In genomic region chr10:131168238-131168875, GRCh38 we compare ENCODE assay signal across 27 cellular contexts.
"Had no signal": no experiment of that assay in that cellular context is flagged by ENCODE, and none has a peak within 500 bp of the region (broad histone marks: within the 10 kb centered on the region; RNA-seq: fewer than 3 reads in every experiment).

No MANE protein-coding gene starts in this region.

- H3K4me1 ChIP-seq: esophagus muscularis mucosa had no signal

- ATAC-seq: activated CD8-positive, alpha-beta T cell treated with anti-CD3 and anti-CD28 coated beads for 36 hours; activated naive CD4-positive, alpha-beta T cell treated with anti-CD3 and anti-CD28 coated beads, Interleukin-2, amount 50 U/mL, for 72 hours; activated T-helper 17 cell treated with anti-CD3 and anti-CD28 coated beads, Interleukin-2, amount 50 U/mL, for 72 hours; left ventricle myocardium superior; mucosa of descending colon; sciatic nerve had no signal

- H3K27me3 ChIP-seq: thyroid gland had no signal

- FAIRE-seq: endothelial cell of umbilical vein, frontal cortex, TTC549, urothelium cell line had no signal

- H3K9me3 ChIP-seq: esophagus muscularis mucosa, thyroid gland had no signal

- H3K4me3 ChIP-seq: esophagus muscularis mucosa, mucosa of descending colon, smooth muscle cell, thyroid gland had no signal

- H3K27ac ChIP-seq: esophagus muscularis mucosa, WERI-Rb-1 had no signal

- H3K36me3 ChIP-seq: esophagus muscularis mucosa, thyroid gland, WERI-Rb-1 had no signal

- DNase-seq: activated CD4-positive, alpha-beta T cell treated with anti-CD3 and anti-CD28 coated beads, Interleukin-2, amount 10 ng/mL, durations not matched to agents 7 days and 5 days; activated CD4-positive, CD25-positive, alpha-beta regulatory T cell treated with anti-CD3 and anti-CD28 coated beads, Interleukin-2, amount 50 U/mL, for 72 hours; activated CD8-positive, alpha-beta T cell treated with anti-CD3 and anti-CD28 coated beads for 36 hours; activated T-cell treated with anti-CD3 and anti-CD28 coated beads, Interleukin-2, amount 50 U/mL, for 24 hours; caudate nucleus; dermis blood vessel endothelial cell; effector memory CD4-positive, alpha-beta T cell; glutamatergic neuron; hippocampal formation; left ventricle myocardium superior; mucosa of descending colon; occipital lobe; posterior cingulate gyrus; stimulated activated CD4-positive, alpha-beta T cell treated with anti-CD3 and anti-CD28 coated beads, Interleukin-2, amount 100 ng/mL, for 48 hours; stimulated activated CD8-positive, alpha-beta memory T cell treated with anti-CD3 and anti-CD28 coated beads, Interleukin-4, amount 100 ng/mL, for 48 hours; stimulated activated naive CD4-positive, alpha-beta T cell treated with Interleukin-2 at 50 U/mL for 16 hours; thyroid gland; WERI-Rb-1 had no signal
